23 cellular contexts compared by ENCODE assay signal in genomic region chr6:137981758-137982157, GRCh38.
"Had no signal": no experiment of that assay in that cellular context is flagged by ENCODE, and none has a peak within 500 bp of the region (broad histone marks: within the 10 kb centered on the region; RNA-seq: fewer than 3 reads in every experiment).

No MANE protein-coding gene starts in this region.

- H3K27ac ChIP-seq: body of pancreas, epithelial cell of prostate, gastroesophageal sphincter, heart right ventricle, hepatocyte had no signal

- H3K9me3 Mint-ChIP-seq: activated CD4-positive, alpha-beta T cell treated with anti-CD3 and anti-CD28 coated beads, Interleukin-2, amount 10 ng/mL, durations not matched to agents 7 days and 5 days; activated T-cell treated with anti-CD3 and anti-CD28 coated beads, Interleukin-2, amount 50 U/mL, for 24 hours had no signal

- ATAC-seq: activated T-cell treated with anti-CD3 and anti-CD28 coated beads, Interleukin-2, amount 50 U/mL, for 72 hours; body of pancreas; gastroesophageal sphincter; heart right ventricle had no signal

- H3K27me3 Mint-ChIP-seq: activated naive CD8-positive, alpha-beta T cell; activated T-cell treated with anti-CD3 and anti-CD28 coated beads, Interleukin-2, amount 50 U/mL, for 24 hours had no signal

- H3K27ac Mint-ChIP-seq: activated CD4-positive, alpha-beta memory T cell treated with anti-CD3 and anti-CD28 coated beads, Interleukin-2, amount 10 ng/mL, durations not matched to agents 7 days and 5 days; activated naive CD8-positive, alpha-beta T cell; activated T-cell treated with anti-CD3 and anti-CD28 coated beads, Interleukin-2, amount 50 U/mL, for 24 hours; activated T-cell treated with anti-CD3 and anti-CD28 coated beads, Interleukin-2, amount 50 U/mL, for 72 hours had no signal

- H3K9me3 ChIP-seq: body of pancreas, esophagus squamous epithelium, gastroesophageal sphincter, heart right ventricle had no signal

- H3K4me3 Mint-ChIP-seq: activated CD4-positive, alpha-beta memory T cell treated with anti-CD3 and anti-CD28 coated beads, Interleukin-2, amount 10 ng/mL, durations not matched to agents 7 days and 5 days; activated CD4-positive, alpha-beta T cell treated with anti-CD3 and anti-CD28 coated beads, Interleukin-2, amount 10 ng/mL, durations not matched to agents 7 days and 5 days; activated naive CD8-positive, alpha-beta T cell; activated T-cell treated with anti-CD3 and anti-CD28 coated beads, Interleukin-2, amount 50 U/mL, for 24 hours had no signal

- DNase-seq: activated CD4-positive, alpha-beta memory T cell treated with anti-CD3 and anti-CD28 coated beads, Interleukin-2, amount 10 ng/mL, durations not matched to agents 7 days and 5 days; activated CD4-positive, alpha-beta T cell treated with anti-CD3 and anti-CD28 coated beads for 1 hour; activated CD4-positive, alpha-beta T cell treated with anti-CD3 and anti-CD28 coated beads, Interleukin-2, amount 10 ng/mL, durations not matched to agents 7 days and 5 days; activated CD8-positive, alpha-beta memory T cell treated with anti-CD3 and anti-CD28 coated beads, Interleukin-2, amount 50 U/mL, for 48 hours; activated naive CD4-positive, alpha-beta T cell treated with anti-CD3 and anti-CD28 coated beads, Interleukin-2, amount 50 U/mL, for 16 hours; activated naive CD4-positive, alpha-beta T cell treated with Interleukin-2 at 50 U/mL for 16 hours; activated T-cell treated with anti-CD3 and anti-CD28 coated beads for 4 hours; activated T-cell treated with anti-CD3 and anti-CD28 coated beads, Interleukin-2, amount 50 U/mL, for 24 hours; activated T-cell treated with anti-CD3 and anti-CD28 coated beads, Interleukin-2, amount 50 U/mL, for 72 hours; amniotic stem cell; aorta; body of pancreas; caudate nucleus; cortex of kidney; dermis blood vessel endothelial cell; effector CD4-positive, alpha-beta T cell; esophagus squamous epithelium; foreskin melanocyte; heart right ventricle had no signal

- H3K4me3 ChIP-seq: body of pancreas, esophagus squamous epithelium, gastroesophageal sphincter, heart right ventricle, hepatocyte had no signal

- H3K4me1 ChIP-seq: body of pancreas, gastroesophageal sphincter had no signal

- H3K27me3 ChIP-seq: body of pancreas, esophagus squamous epithelium, gastroesophageal sphincter, heart right ventricle, hepatocyte had no signal

- H3K36me3 Mint-ChIP-seq: activated naive CD8-positive, alpha-beta T cell had no signal

- H3K36me3 ChIP-seq: esophagus squamous epithelium, gastroesophageal sphincter, heart right ventricle had no signal
